13 cellular contexts compared by ENCODE assay signal in the genomic region with DNA sequence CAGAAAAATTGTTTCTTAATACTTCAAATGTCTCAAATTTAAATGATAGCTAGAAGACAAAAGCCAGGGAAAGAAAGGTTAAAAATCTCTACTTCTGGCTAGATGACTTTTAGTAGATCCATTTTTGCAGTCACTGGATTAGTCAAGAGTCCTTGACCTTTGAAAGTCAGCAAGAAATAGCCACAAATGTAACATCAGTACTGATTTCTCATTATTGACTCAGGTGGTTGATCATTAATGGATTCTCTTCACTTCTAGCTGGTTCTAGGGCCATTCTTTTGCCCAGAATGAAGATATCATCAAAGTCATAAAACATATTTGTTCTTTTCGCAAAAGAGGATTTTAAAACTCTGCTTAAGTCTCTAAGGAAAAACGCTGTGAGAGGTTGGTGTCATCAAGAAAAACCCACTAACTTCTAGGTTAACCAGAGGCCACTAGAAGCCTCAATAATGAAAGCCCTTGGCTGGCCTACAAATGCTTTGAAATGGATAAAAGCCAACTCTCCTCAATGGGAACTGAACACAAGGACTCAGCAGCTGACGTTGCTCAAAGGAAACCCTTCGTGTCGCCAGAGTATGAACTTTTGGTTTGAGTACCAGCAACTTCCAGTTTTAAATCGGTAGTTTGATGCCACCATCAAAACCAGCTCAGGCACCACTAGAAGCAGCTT.
DNase-seq lines count a peak whose midpoint lies in the region; ATAC-seq and TF ChIP-seq lines count a peak whose summit lies in the region.
"Had no signal": no experiment of that assay in that cellular context is flagged by ENCODE, and none has a peak within 500 bp of the region (broad histone marks: within the 10 kb centered on the region; RNA-seq: fewer than 3 reads in every experiment).

No MANE protein-coding gene starts in this region.

- H3K27me3 ChIP-seq in right atrium auricular region (no peaks in the 10 kb centered on the region), hepatocyte (no peaks in the 10 kb centered on the region)

- H3K9me3 ChIP-seq in right atrium auricular region, result no peaks in the 10 kb centered on the region
- H3K9me3 ChIP-seq in hepatocyte (ENCODE audit: low read depth), result no peaks in the 10 kb centered on the region

- H3K4me3 ChIP-seq in right atrium auricular region (no peak overlapping the region), hepatocyte (no peak overlapping the region)

- peaks cover 5% of the 10 kb centered on the region for H3K36me3 Mint-ChIP-seq in T-helper 1 cell treated with Interleukin-12 subunit alpha and Interleukin-12 subunit beta and Interleukin-4 antibody, amounts not matched to agents 30 μg/mL and 1 μg/mL, for 36 hours (ENCODE audit: low read depth)

- H3K27ac ChIP-seq in right atrium auricular region, result peak overlapping the region in 1 of 2 donors; percentile 46
- H3K27ac ChIP-seq in hepatocyte, result peak overlapping the region; percentile 79

- 69% methylated on average over 6 of the region's 6 CpGs for WGBS in hepatocyte (ENCODE audit: low lambda C conversion rate, missing lambda C conversion rate)

- H3K9me3 Mint-ChIP-seq in T-helper 1 cell treated with Interleukin-12 subunit alpha and Interleukin-12 subunit beta and Interleukin-4 antibody, amounts not matched to agents 30 μg/mL and 1 μg/mL, for 36 hours, result peaks cover 8% of the 10 kb centered on the region

- H3K79me2 ChIP-seq in hepatocyte, result peaks cover 31% of the 10 kb centered on the region

- no peaks in the 10 kb centered on the region for H3K9me2 ChIP-seq in hepatocyte (replicated peaks; ENCODE audit: insufficient read depth)

- TF ChIP-seq CTCF in right atrium auricular region (IDR thresholded peaks at IDR 0.05) (no peak), hepatocyte (IDR thresholded peaks at IDR 0.05; ENCODE audit: poor library complexity) (no peak)

- peak; percentile 67 for ATAC-seq in Right ventricle myocardium superior (ENCODE audit: poor library complexity)
- ATAC-seq: PC-3 had no signal

- intact Hi-C loops in Right ventricle myocardium superior (cut with DNase I), result no loop called here

- H3K4me1 ChIP-seq in right atrium auricular region (peaks cover 0 to 18% of the 10 kb centered on the region in 2 donors), hepatocyte (ENCODE audit: insufficient read depth) (peaks cover 24% of the 10 kb centered on the region)

- H3K36me3 ChIP-seq in right atrium auricular region, result no peaks in the 10 kb centered on the region
- H3K36me3 ChIP-seq in hepatocyte (replicated peaks; ENCODE audit: insufficient read depth, low read depth), result no peaks in the 10 kb centered on the region

- peak overlapping the region; percentile 36 for H3K4me2 ChIP-seq in hepatocyte

- DNase-seq in Right ventricle myocardium superior (no peak), right atrium auricular region (ENCODE audit: low spot score) (no peak), hepatocyte (ENCODE audit: low spot score) (peak; percentile 45), stromal cell of bone marrow (ENCODE audit: low read depth) (peak; percentile 44), NK-92 (lab: John Stamatoyannopoulos, UW; ENCODE audit: unreplicated experiment) (no peak), NCI-H128 (lab: John Stamatoyannopoulos, UW; ENCODE audit: unreplicated experiment) (no peak)
- DNase-seq in stimulated activated CD4-positive, alpha-beta T cell treated with anti-CD3 and anti-CD28 coated beads, Interleukin-4, amount 100 ng/mL, for 4 hours, result no peak
- DNase-seq: DMS153; NCI-H2227 treated with DMSO at 0.1 percent for 48 hours; PC-3; stimulated activated CD4-positive, alpha-beta T cell treated with anti-CD3 and anti-CD28 coated beads, Interleukin-4, amount 100 ng/mL, for 24 hours; stimulated activated naive CD4-positive, alpha-beta T cell treated with Interleukin-2 at 50 U/mL for 16 hours had no signal

- H3K27ac Mint-ChIP-seq in T-helper 1 cell treated with Interleukin-12 subunit alpha and Interleukin-12 subunit beta and Interleukin-4 antibody, amounts not matched to agents 30 μg/mL and 1 μg/mL, for 36 hours, result peak overlapping the region; percentile 20

- H2AFZ ChIP-seq in hepatocyte, result no peak overlapping the region

- H3K27me3 Mint-ChIP-seq in T-helper 1 cell treated with Interleukin-12 subunit alpha and Interleukin-12 subunit beta and Interleukin-4 antibody, amounts not matched to agents 30 μg/mL and 1 μg/mL, for 36 hours (ENCODE audit: low read depth), result peaks cover 1% of the 10 kb centered on the region

- H3K4me1 Mint-ChIP-seq in T-helper 1 cell treated with Interleukin-12 subunit alpha and Interleukin-12 subunit beta and Interleukin-4 antibody, amounts not matched to agents 30 μg/mL and 1 μg/mL, for 36 hours (ENCODE audit: low read depth), result peaks cover 4% of the 10 kb centered on the region

- no peaks in the 10 kb centered on the region for H4K20me1 ChIP-seq in hepatocyte (ENCODE audit: insufficient read depth, poor library complexity, severe bottlenecking)

- H3K4me3 Mint-ChIP-seq in T-helper 1 cell treated with Interleukin-12 subunit alpha and Interleukin-12 subunit beta and Interleukin-4 antibody, amounts not matched to agents 30 μg/mL and 1 μg/mL, for 36 hours, result no peak overlapping the region

Comparison
In these comparisons a context has a peak if more than half of its experiments do, and no peak if none do; other contexts are left out.
1. DNase-seq: peak in hepatocyte (single experiment) and stromal cell of bone marrow (single experiment); none in Right ventricle myocardium superior (single experiment), right atrium auricular region (single experiment), NK-92 (single experiment), NCI-H128 (single experiment) and stimulated activated CD4-positive, alpha-beta T cell treated with anti-CD3 and anti-CD28 coated beads, Interleukin-4, amount 100 ng/mL, for 4 hours (0 of 2).